Comparison of ENCODE assay signal across 8 cellular contexts in genomic region chr1:151511636-151512215, GRCh38. TPM values are rescaled to one million over a fixed set of nuclear protein-coding genes. Genes with fewer than 3 reads are reported as not detected.
DNase-seq lines count a peak whose midpoint lies in the region; ATAC-seq and TF ChIP-seq lines count a peak whose summit lies in the region.

No MANE protein-coding gene starts in this region.

- H3K9me2 ChIP-seq in SU-DHL-6 (replicated peaks; ENCODE audit: insufficient read depth, low read length) = no peaks in the 10 kb centered on the region

- H3K4me3 ChIP-seq in SU-DHL-6 (ENCODE audit: insufficient read depth, low read length, poor library complexity, severe bottlenecking) = peak overlapping the region; percentile 79
- H3K4me3 ChIP-seq in left lung = peak overlapping the region; percentile 50 to 72

- peak; percentile 9 for ATAC-seq in activated CD4-positive, alpha-beta T cell treated with anti-CD3 and anti-CD28 coated beads for 36 hours
- ATAC-seq in left lung (peak; percentile 14), GM21367 (IDR thresholded peaks at IDR 0.05; ENCODE audit: unreplicated experiment) (no peak)

- peak overlapping the region; percentile 96 for H2AFZ ChIP-seq in SU-DHL-6 (ENCODE audit: low read depth, low read length, severe bottlenecking)

- H4K20me1 ChIP-seq in SU-DHL-6 (ENCODE audit: low read depth, low read length) = no peaks in the 10 kb centered on the region

- H3K27ac ChIP-seq in SU-DHL-6 (ENCODE audit: low read depth, low read length) (no peak overlapping the region), left lung (peak overlapping the region; percentile 72 to 83)

- no peak for TF ChIP-seq CTCF in SU-DHL-6 (IDR thresholded peaks at IDR 0.05; ENCODE audit: insufficient read depth, low read length, poor library complexity, severe bottlenecking)
- TF ChIP-seq CTCF in left lung (IDR thresholded peaks at IDR 0.05) = no peak

- CTCF ChIA-PET in activated CD4-positive, alpha-beta T cell treated with anti-CD3 and anti-CD28 coated beads for 36 hours (lab: Charles Lee) = interaction anchor here (1.0 to 2.2 kb wide), 5 partner anchors 9 to 109 kb away, joined by 3 to 7 read pairs (median 5); no protein-coding TSS in a partner anchor

- intact Hi-C loops in activated CD4-positive, alpha-beta T cell treated with anti-CD3 and anti-CD28 coated beads for 36 hours (cut with DNase I, micrococcal nuclease) = loop anchor here in 1 of 2 experiments (1.0 to 5.0 kb wide), 4 partner anchors 29 to 101 kb away; partner anchors contain the start of genes SNX27 and TUFT1
- intact Hi-C loops in left lung (cut with DNase I) = no loop called here

- H3K36me3 ChIP-seq in SU-DHL-6 (ENCODE audit: low read length) = no peaks in the 10 kb centered on the region
- no peaks in the 10 kb centered on the region for H3K36me3 ChIP-seq in left lung

- no peak overlapping the region for H3K27ac Mint-ChIP-seq in activated CD4-positive, alpha-beta T cell treated with anti-CD3 and anti-CD28 coated beads for 36 hours
- H3K27ac Mint-ChIP-seq in IgD-negative memory B cell = peak overlapping the region in 1 of 3 donors; percentile 43

- H3K79me2 ChIP-seq in SU-DHL-6 (ENCODE audit: insufficient read depth, low read length) = no peaks in the 10 kb centered on the region

- H3K4me2 ChIP-seq in SU-DHL-6 (ENCODE audit: low read depth, low read length, poor library complexity, severe bottlenecking) = peak overlapping the region; percentile 75

- H3K27me3 ChIP-seq in SU-DHL-6 (ENCODE audit: low read length) (no peaks in the 10 kb centered on the region), left lung (peaks cover 0 to 47% of the 10 kb centered on the region in 2 donors)

- H3K9ac ChIP-seq in SU-DHL-6 (ENCODE audit: low read length) = peak overlapping the region; percentile 66

- no peaks in the 10 kb centered on the region for H3K27me3 Mint-ChIP-seq in activated CD4-positive, alpha-beta T cell treated with anti-CD3 and anti-CD28 coated beads for 36 hours
- peaks cover 2% of the 10 kb centered on the region for H3K27me3 Mint-ChIP-seq in IgD-negative memory B cell

- peaks cover 8 to 28% of the 10 kb centered on the region in 2 donors for H3K4me1 ChIP-seq in left lung

- H3K9me3 Mint-ChIP-seq in activated CD4-positive, alpha-beta T cell treated with anti-CD3 and anti-CD28 coated beads for 36 hours (ENCODE audit: low read depth) = no peaks in the 10 kb centered on the region
- H3K9me3 Mint-ChIP-seq in IgD-negative memory B cell = no peaks in the 10 kb centered on the region

- DNase-seq in activated CD4-positive, alpha-beta T cell treated with anti-CD3 and anti-CD28 coated beads for 36 hours = peak; percentile 47
- no peak for DNase-seq in activated CD4-positive, alpha-beta T cell treated with anti-CD3 and anti-CD28 coated beads for 1 hour
- DNase-seq in cerebellar cortex (ENCODE audit: low spot score) (peak; percentile 52), left lung (peak in 1 of 2 donors; percentile 41)
- DNase-seq in stimulated activated CD8-positive, alpha-beta memory T cell treated with anti-CD3 and anti-CD28 coated beads, Interleukin-4, amount 100 ng/mL, for 48 hours = peak; percentile 47

- H3K4me3 Mint-ChIP-seq in activated CD4-positive, alpha-beta T cell treated with anti-CD3 and anti-CD28 coated beads for 36 hours = peak overlapping the region; percentile 80
- H3K4me3 Mint-ChIP-seq in IgD-negative memory B cell = peak overlapping the region; percentile 86 to 97 (median 94)

- H3K9me3 ChIP-seq in SU-DHL-6 (ENCODE audit: insufficient read depth, low read length) (no peaks in the 10 kb centered on the region), left lung (no peaks in the 10 kb centered on the region)

- H3F3A ChIP-seq in SU-DHL-6 (ENCODE audit: insufficient read depth) = peaks cover 6% of the 10 kb centered on the region; the same call in 1 of the 2 replicates

- peaks cover 23% of the 10 kb centered on the region for H3K4me1 Mint-ChIP-seq in activated CD4-positive, alpha-beta T cell treated with anti-CD3 and anti-CD28 coated beads for 36 hours
- H3K4me1 Mint-ChIP-seq in IgD-negative memory B cell = peaks cover 0 to 7% (median 4%) of the 10 kb centered on the region in 3 donors

- POLR2A ChIA-PET in activated CD4-positive, alpha-beta T cell treated with anti-CD3 and anti-CD28 coated beads for 36 hours (lab: Charles Lee) = interaction anchor here (0.6 to 1.0 kb wide), 4 partner anchors 17 to 309 kb away, joined by 3 to 5 read pairs (median 4); no protein-coding TSS in a partner anchor

- no peaks in the 10 kb centered on the region for H3K36me3 Mint-ChIP-seq in activated CD4-positive, alpha-beta T cell treated with anti-CD3 and anti-CD28 coated beads for 36 hours (ENCODE audit: low read depth)
- H3K36me3 Mint-ChIP-seq in IgD-negative memory B cell = no peaks in the 10 kb centered on the region

RNA-seq across cellular contexts. Expression of gene CGN, which starts 0.5 kb away (rescaled TPM):
- 1 to 10 TPM in 1 of 2 experiments, under 1 TPM in 1; 0.67 to 1.4 TPM for total RNA-seq in activated CD4-positive, alpha-beta T cell treated with anti-CD3 and anti-CD28 coated beads for 36 hours
- polyA plus RNA-seq in IgD-negative memory B cell = not detected
- 10 to 100 TPM; 55.0 to 83.0 TPM for total RNA-seq in left lung

RNA-seq across cellular contexts. Expression of gene TUFT1, which starts 28.4 kb away (rescaled TPM):
- 1 to 10 TPM; 3.2 TPM for total RNA-seq in activated CD4-positive, alpha-beta T cell treated with anti-CD3 and anti-CD28 coated beads for 36 hours
- 1.6 TPM for polyA plus RNA-seq in IgD-negative memory B cell
- total RNA-seq in left lung = 10 to 100 TPM; 10.3 to 16.8 TPM

RNA-seq across cellular contexts. Expression of gene POGZ, which starts 52.4 kb away (rescaled TPM):
- total RNA-seq in activated CD4-positive, alpha-beta T cell treated with anti-CD3 and anti-CD28 coated beads for 36 hours = 100 to 1,000 TPM in 1 of 2 experiments, 10 to 100 TPM in 1; 81.3 to 104 TPM
- polyA plus RNA-seq in IgD-negative memory B cell = 9.4 TPM
- total RNA-seq in left lung = 10 to 100 TPM; 65.6 to 73.4 TPM

Comparison
In these comparisons a context has a peak if more than half of its experiments do, and no peak if none do; other contexts are left out.
1. RNA of gene CGN, which starts 0.5 kb away (total RNA-seq): 55.0 to 83.0 TPM in left lung; 0.67 to 1.4 TPM in activated CD4-positive, alpha-beta T cell treated with anti-CD3 and anti-CD28 coated beads for 36 hours; every median in the first group is over 10 times any median in the second.